In the genomic region with DNA sequence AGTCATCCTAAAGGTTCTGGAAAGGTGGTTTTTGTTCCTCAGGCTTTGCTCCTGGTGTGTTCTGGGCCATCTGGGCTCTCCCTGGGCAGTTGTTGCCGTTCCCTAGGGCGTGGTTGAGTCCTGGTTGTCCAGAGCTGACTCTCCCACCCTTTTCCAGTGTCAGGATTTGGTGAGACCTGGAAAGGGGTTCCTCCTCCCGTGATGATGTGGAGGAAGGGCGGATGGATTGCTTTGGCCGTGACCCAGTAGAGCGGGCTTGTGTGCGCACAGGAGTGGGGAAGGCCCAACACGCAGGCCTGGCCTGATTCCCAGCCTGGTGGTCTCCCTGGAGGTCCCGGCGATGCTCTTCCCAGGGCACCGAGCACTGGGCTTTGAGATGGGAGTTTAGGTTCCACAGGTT, we compare ENCODE assay signal across 18 cellular contexts. TPM values are rescaled to one million over a fixed set of nuclear protein-coding genes. Genes with fewer than 3 reads are reported as not detected.
DNase-seq lines count a peak whose midpoint lies in the region; ATAC-seq and TF ChIP-seq lines count a peak whose summit lies in the region.
"Had no signal": no experiment of that assay in that cellular context is flagged by ENCODE, and none has a peak within 500 bp of the region (broad histone marks: within the 10 kb centered on the region; RNA-seq: fewer than 3 reads in every experiment).

No MANE protein-coding gene starts in this region.

- no peak overlapping the region for H2BK12ac ChIP-seq in mesenchymal stem cell (ENCODE audit: low read length in 2 of 2)

- TF ChIP-seq CTCF in brain microvascular endothelial cell (IDR thresholded peaks at IDR 0.05; ENCODE audit: low read depth, low read length, missing control alignments) (no peak), prostate gland (IDR thresholded peaks at IDR 0.05) (no peak)

- peak overlapping the region; percentile 67 for H3K27ac ChIP-seq in brain microvascular endothelial cell
- H3K27ac ChIP-seq in mesenchymal stem cell (ENCODE audit: low read length, poor library complexity, severe bottlenecking): no peak overlapping the region
- H3K27ac ChIP-seq in temporal lobe (ENCODE audit: low read depth, low read length): peak overlapping the region; percentile 70
- H3K27ac ChIP-seq in prostate gland: peak overlapping the region in 1 of 2 donors; percentile 56

- H3K4me3 ChIP-seq in brain microvascular endothelial cell (ENCODE audit: low read depth, low read length) (no peak overlapping the region), mesenchymal stem cell (ENCODE audit: insufficient read depth in 1 of 2, low read depth in 1 of 2, low read length in 2 of 2) (no peak overlapping the region), prostate gland (no peak overlapping the region)

- H3K36me3 ChIP-seq in brain microvascular endothelial cell (replicated peaks) (peaks cover 6% of the 10 kb centered on the region), mesenchymal stem cell (ENCODE audit: control insufficient read depth in 1 of 2, insufficient read depth in 2 of 2, low read depth in 1 of 2, low read length in 2 of 2) (peaks cover 50 to 59% of the 10 kb centered on the region in 2 experiments), prostate gland (peaks cover 0 to 10% of the 10 kb centered on the region in 2 donors)

- peaks cover 6% of the 10 kb centered on the region for H3K4me1 Mint-ChIP-seq in activated T-cell treated with anti-CD3 and anti-CD28 coated beads, Interleukin-2, amount 50 U/mL, for 4 hours (ENCODE audit: low read depth)

- no peak overlapping the region for H3K23ac ChIP-seq in mesenchymal stem cell (ENCODE audit: low read length in 2 of 2)

- H3K27me3 Mint-ChIP-seq in activated T-cell treated with anti-CD3 and anti-CD28 coated beads, Interleukin-2, amount 50 U/mL, for 4 hours (ENCODE audit: low read depth): no peaks in the 10 kb centered on the region

- H3K4me3 Mint-ChIP-seq in activated T-cell treated with anti-CD3 and anti-CD28 coated beads, Interleukin-2, amount 50 U/mL, for 4 hours: no peak overlapping the region
- H3K4me3 Mint-ChIP-seq: T-helper 2 cell treated with Interferon-gamma antibody and Interleukin-4, amounts not matched to agents 5 μg/mL and 100 μg/mL, for 36 hours had no signal

- H3K4ac ChIP-seq in mesenchymal stem cell (ENCODE audit: low read depth in 1 of 2, low read length in 2 of 2): no peak overlapping the region

- peaks cover 13% of the 10 kb centered on the region for H3K36me3 Mint-ChIP-seq in activated T-cell treated with anti-CD3 and anti-CD28 coated beads, Interleukin-2, amount 50 U/mL, for 4 hours (ENCODE audit: insufficient read depth)

- no peak overlapping the region for H4K8ac ChIP-seq in mesenchymal stem cell (ENCODE audit: low read length)

- H3K27me3 ChIP-seq in brain microvascular endothelial cell (replicated peaks) (no peaks in the 10 kb centered on the region), mesenchymal stem cell (ENCODE audit: control insufficient read depth in 1 of 2, insufficient read depth in 1 of 2, low read length in 2 of 2) (no peaks in the 10 kb centered on the region), prostate gland (replicated peaks; ENCODE audit: insufficient read depth) (no peaks in the 10 kb centered on the region)

- ATAC-seq in activated T-cell treated with anti-CD3 and anti-CD28 coated beads, Interleukin-2, amount 50 U/mL, for 4 hours: no peak
- ATAC-seq in GM18517 (IDR thresholded peaks at IDR 0.05; ENCODE audit: unreplicated experiment): no peak
- ATAC-seq: esophagus mucosa had no signal

- no peak overlapping the region for H3K18ac ChIP-seq in mesenchymal stem cell (ENCODE audit: low read depth in 1 of 2, low read length in 2 of 2)

- no peak overlapping the region for H2BK15ac ChIP-seq in mesenchymal stem cell (ENCODE audit: low read depth, poor library complexity, severe bottlenecking)

- H2AK5ac ChIP-seq in mesenchymal stem cell (ENCODE audit: low read length, severe bottlenecking): no peak overlapping the region

- TF ChIP-seq POLR2A in prostate gland (IDR thresholded peaks at IDR 0.05): no peak

- no peak overlapping the region for H3K4me2 ChIP-seq in mesenchymal stem cell (ENCODE audit: low read length, poor library complexity, severe bottlenecking)

- peak; percentile 11 for DNase-seq in LHCN-M2 (ENCODE audit: low read depth)
- no peak for DNase-seq in brain microvascular endothelial cell
- DNase-seq in mesenchymal stem cell: no peak
- no peak for DNase-seq in activated T-cell treated with anti-CD3 and anti-CD28 coated beads, Interleukin-2, amount 50 U/mL, for 4 hours
- DNase-seq in prostate gland (ENCODE audit: low spot score): no peak
- DNase-seq in activated CD4-positive, alpha-beta T cell treated with anti-CD3 and anti-CD28 coated beads, Interleukin-2, amount 50 U/mL, for 48 hours: no peak
- DNase-seq: activated CD4-positive, CD25-positive, alpha-beta regulatory T cell treated with anti-CD3 and anti-CD28 coated beads, Interleukin-2, amount 50 U/mL, for 72 hours; AML-193; dermis blood vessel endothelial cell; H7; NCI-H1436; NCI-H345; NK-92 treated with Interleukin-12 subunit alpha and Interleukin-12 subunit beta, amount 100 ng/mL, for 24 hours; SHP77 treated with DMSO at 0.1 percent for 48 hours had no signal

- in situ Hi-C loops in brain microvascular endothelial cell (cut with HindIII; ENCODE audit: low pct_ligation_motif_present, low sequenced_read_pairs): no loop called here

- H3K4me1 ChIP-seq in mesenchymal stem cell (ENCODE audit: control insufficient read depth, insufficient read depth, low read depth, low read length) (peaks cover 21% of the 10 kb centered on the region), prostate gland (replicated peaks) (no peaks in the 10 kb centered on the region)

- H3K9me3 Mint-ChIP-seq in activated T-cell treated with anti-CD3 and anti-CD28 coated beads, Interleukin-2, amount 50 U/mL, for 4 hours: no peaks in the 10 kb centered on the region
- H3K9me3 Mint-ChIP-seq: T-helper 2 cell treated with Interferon-gamma antibody and Interleukin-4, amounts not matched to agents 5 μg/mL and 100 μg/mL, for 36 hours had no signal

- H4K91ac ChIP-seq in mesenchymal stem cell (ENCODE audit: low read length): no peak overlapping the region

- no peak overlapping the region for H2AFZ ChIP-seq in mesenchymal stem cell (ENCODE audit: low read depth, low read length)

- peak overlapping the region; percentile 58 for H3K9ac ChIP-seq in mesenchymal stem cell (ENCODE audit: low read length)

- H3K9me3 ChIP-seq in mesenchymal stem cell (ENCODE audit: control insufficient read depth, low read length) (no peaks in the 10 kb centered on the region), prostate gland (no peaks in the 10 kb centered on the region)

- H3K14ac ChIP-seq in mesenchymal stem cell (ENCODE audit: low read length in 2 of 2): no peak overlapping the region

- 88% methylated on average over 11 of the region's 11 CpGs for WGBS in mesenchymal stem cell
- 80% methylated on average over 11 of the region's 11 CpGs for WGBS in prostate gland

- peaks cover 5% of the 10 kb centered on the region for H3K79me1 ChIP-seq in mesenchymal stem cell (replicated peaks; ENCODE audit: low read length, poor library complexity, severe bottlenecking)

- intact Hi-C loops in prostate gland (cut with DNase I): no loop called here

- H2BK5ac ChIP-seq in mesenchymal stem cell (ENCODE audit: low read depth, low read length, poor library complexity, severe bottlenecking): no peak overlapping the region

- H2BK120ac ChIP-seq in mesenchymal stem cell (ENCODE audit: low read depth, low read length): no peak overlapping the region

RNA-seq across cellular contexts. Expression of a gene that starts 26.1 kb away (rescaled TPM):
- total RNA-seq in LHCN-M2 (2014; rRNA removed): 7.1 and 10.1 TPM in 2 replicates
- polyA plus RNA-seq in LHCN-M2 (2012): 4.2 TPM
- polyA plus RNA-seq in mesenchymal stem cell (2013, experiment 1 of 2): 4.9 TPM
- polyA plus RNA-seq in mesenchymal stem cell (2013, experiment 2 of 2): 4.7 TPM
- 5.2 TPM for total RNA-seq in temporal lobe
- total RNA-seq in activated T-cell treated with anti-CD3 and anti-CD28 coated beads, Interleukin-2, amount 50 U/mL, for 4 hours: 1 to 10 TPM; 5.8 to 8.4 (median 7.1) TPM
- 10 to 100 TPM; 17.6 to 31.0 TPM for total RNA-seq in prostate gland
